In the genomic region with DNA sequence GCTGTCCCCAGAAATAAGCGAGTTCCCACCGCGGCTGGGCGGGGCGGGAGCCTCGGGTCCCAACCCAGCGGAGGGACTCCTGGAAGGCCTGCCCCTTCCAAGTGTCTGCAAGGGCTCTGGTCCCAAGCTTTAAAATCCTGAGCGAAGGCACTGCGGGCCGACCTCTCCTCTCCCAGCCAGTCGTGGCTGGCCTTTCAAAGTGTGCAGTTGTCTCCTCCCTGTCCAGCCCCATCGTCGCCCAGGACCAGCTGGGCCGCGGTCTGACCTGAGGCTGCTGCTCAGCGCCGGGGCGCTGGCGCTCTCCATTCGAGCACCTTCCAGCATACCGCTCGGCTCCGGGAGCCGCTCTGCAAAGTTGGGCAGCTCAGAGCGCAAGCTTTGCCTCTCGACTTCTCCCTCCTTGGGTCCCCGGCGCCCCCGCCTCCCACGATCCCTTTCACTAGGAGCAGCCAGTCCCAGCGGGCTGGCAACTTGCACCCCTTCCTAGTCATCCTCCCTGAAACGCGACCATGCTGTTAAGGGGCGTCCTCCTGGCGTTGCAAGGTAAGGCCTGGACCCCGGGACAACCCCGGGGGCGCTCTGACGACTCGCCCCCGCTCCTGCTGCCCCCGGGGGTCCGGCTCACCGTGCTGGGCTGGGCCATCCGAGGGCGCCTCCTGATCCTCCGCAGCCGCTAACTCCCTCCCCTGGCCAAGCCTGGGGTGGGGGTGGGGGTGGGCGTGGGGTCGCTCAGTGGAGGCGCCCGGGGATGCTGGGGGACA, we compare ENCODE assay signal across 8 cellular contexts. TPM values are rescaled to one million over a fixed set of nuclear protein-coding genes. Genes with fewer than 3 reads are reported as not detected.
DNase-seq lines count a peak whose midpoint lies in the region; ATAC-seq and TF ChIP-seq lines count a peak whose summit lies in the region.

Gene MAMDC2 (plus strand): TSS at position 160 of the 761 bp plus-strand sequence. CDS start 350 bp downstream, at position 510.

- ATAC-seq in right cardiac atrium, result peak; percentile 81 to 82
- no peak for ATAC-seq in HG03571 (IDR thresholded peaks at IDR 0.05; ENCODE audit: unreplicated experiment)

- H3K27me3 ChIP-seq in GM23248 (replicated peaks; ENCODE audit: insufficient read depth) (peaks cover 50% of the 10 kb centered on the region), adipocyte (replicated peaks; ENCODE audit: control insufficient read depth, insufficient read depth, low read length) (peaks cover 5% of the 10 kb centered on the region), right cardiac atrium (ENCODE audit: control insufficient read depth, insufficient read depth) (no peaks in the 10 kb centered on the region), prostate gland (replicated peaks; ENCODE audit: insufficient read depth) (no peaks in the 10 kb centered on the region)

- H3K27ac ChIP-seq in GM23248 (no peak within 1 kb of the TSS), right cardiac atrium (ENCODE audit: low read length) (peak within 1 kb of the TSS; percentile 15), prostate gland (peak within 1 kb of the TSS; percentile 57 to 77)

- no peaks in the 10 kb centered on the region for H3F3A ChIP-seq in GM23248 (ENCODE audit: insufficient read depth)

- H3K36me3 ChIP-seq in GM23248 (ENCODE audit: low read depth) (no peaks in the 10 kb centered on the region), adipocyte (ENCODE audit: control insufficient read depth, insufficient read depth, low read length, severe bottlenecking) (no peaks in the 10 kb centered on the region), prostate gland (no peaks in the 10 kb centered on the region)

- no peak for TF ChIP-seq POLR2A in prostate gland (IDR thresholded peaks at IDR 0.05)

- H3K9me3 ChIP-seq in GM23248 (ENCODE audit: low read depth) (no peaks in the 10 kb centered on the region), adipocyte (ENCODE audit: control insufficient read depth, low read length) (no peaks in the 10 kb centered on the region), right cardiac atrium (ENCODE audit: control insufficient read depth, low read length) (no peaks in the 10 kb centered on the region), prostate gland (no peaks in the 10 kb centered on the region)

- 3% methylated on average over 42 to 46 of the region's 52 CpGs for WGBS in GM23248 (ENCODE audit: low coverage in 1 of 2, low lambda C conversion rate in 2 of 2, missing lambda C conversion rate in 2 of 2), 2 experiments
- 2% methylated on average over 52 of the region's 52 CpGs for WGBS in right cardiac atrium
- 7% methylated on average over 40 of the region's 52 CpGs for WGBS in prostate gland

- peak within 1 kb of the TSS; percentile 70 for H2AFZ ChIP-seq in GM23248

- TF ChIP-seq CTCF in prostate gland (IDR thresholded peaks at IDR 0.05), result no peak

- H3K9me2 ChIP-seq in GM23248 (ENCODE audit: insufficient read depth), result no peaks in the 10 kb centered on the region

- H3K4me2 ChIP-seq in GM23248 (ENCODE audit: unreplicated experiment), result peak within 1 kb of the TSS; percentile 93

- intact Hi-C loops in right cardiac atrium (cut with DNase I) (loop anchor here in 3 of 4 donors (10.0 kb wide), 3 partner anchors 49 to 69 kb away; no protein-coding TSS in a partner anchor), prostate gland (cut with DNase I) (loop anchor here (5.0 to 10.0 kb wide), 2 partner anchors 72 to 371 kb away; partner anchors contain the start of gene KLF9)

- in situ Hi-C loops in GM23248 (cut with MboI), result no loop called here

- H3K4me1 ChIP-seq in GM23248 (ENCODE audit: insufficient read depth) (peaks cover 11% of the 10 kb centered on the region; the same call in 1 of the 2 replicates), adipocyte (ENCODE audit: control insufficient read depth, insufficient read depth, low read length) (peaks cover 15% of the 10 kb centered on the region), right cardiac atrium (ENCODE audit: control insufficient read depth, insufficient read depth, low read length) (peaks cover 2% of the 10 kb centered on the region), prostate gland (replicated peaks) (no peaks in the 10 kb centered on the region)

- no peaks in the 10 kb centered on the region for H4K20me1 ChIP-seq in GM23248 (ENCODE audit: insufficient read depth)

- DNase-seq in GM23248 (peak; percentile 70), adipocyte (ENCODE audit: low read depth) (peak; percentile 68), right cardiac atrium (peak; percentile 59 to 89 (median 85)), prostate gland (ENCODE audit: low spot score) (no peak), OCI-M1 (lab: John Stamatoyannopoulos, UW) (no peak), Kasumi-1 (lab: John Stamatoyannopoulos, UW) (no peak), HuH-7.5 (ENCODE audit: low spot score) (no peak)

- H3K9ac ChIP-seq in GM23248 (no peak within 1 kb of the TSS), adipocyte (ENCODE audit: low read length) (peak within 1 kb of the TSS; percentile 76)

- H3K4me3 ChIP-seq in GM23248, result peak within 1 kb of the TSS; percentile 77
- H3K4me3 ChIP-seq in adipocyte (ENCODE audit: low read length), result peak within 1 kb of the TSS; percentile 82
- peak within 1 kb of the TSS; percentile 62 for H3K4me3 ChIP-seq in right cardiac atrium (ENCODE audit: low read length)
- peak within 1 kb of the TSS; percentile 25 to 31 for H3K4me3 ChIP-seq in prostate gland

- H3K79me2 ChIP-seq in GM23248 (ENCODE audit: insufficient read depth), result no peaks in the 10 kb centered on the region

RNA-seq across cellular contexts. Expression of gene MAMDC2, which starts in this region (rescaled TPM):
- total RNA-seq in GM23248 (2014; rRNA removed; shearing (Covaris generic)), result not detected in 2 replicates
- polyA plus RNA-seq in GM23248 (2016; fragmentation: Nextera tagmentation; extraction: Ambion mirVana), result 0.45 and 0.53 TPM in 2 replicates
- 10 to 100 TPM; 12.2 to 18.1 (median 16.5) TPM for total RNA-seq in right cardiac atrium
- polyA plus RNA-seq in right cardiac atrium, result 11.5 TPM
- total RNA-seq in prostate gland, result 10 to 100 TPM in 1 of 2 donors, 1 to 10 TPM in 1; 4.2 to 33.8 TPM

Comparison
In these comparisons a context has a peak if more than half of its experiments do, and no peak if none do; other contexts are left out.
1. Peak in DNase-seq, H3K4me3 ChIP-seq and H3K4me2 ChIP-seq in GM23248; RNA of the gene not detected or under 1 TPM.
2. DNase-seq: peak in adipocyte (single experiment) and right cardiac atrium (3 of 3); none in prostate gland (single experiment), OCI-M1 (single experiment), Kasumi-1 (0 of 2) and HuH-7.5 (single experiment).
3. H3K4me3 ChIP-seq: peak in every context shown above with its lines; median percentile 82 in adipocyte; 77 in GM23248; 62 in right cardiac atrium; 28 in prostate gland.